17 cellular contexts compared by ENCODE assay signal in the genomic region with DNA sequence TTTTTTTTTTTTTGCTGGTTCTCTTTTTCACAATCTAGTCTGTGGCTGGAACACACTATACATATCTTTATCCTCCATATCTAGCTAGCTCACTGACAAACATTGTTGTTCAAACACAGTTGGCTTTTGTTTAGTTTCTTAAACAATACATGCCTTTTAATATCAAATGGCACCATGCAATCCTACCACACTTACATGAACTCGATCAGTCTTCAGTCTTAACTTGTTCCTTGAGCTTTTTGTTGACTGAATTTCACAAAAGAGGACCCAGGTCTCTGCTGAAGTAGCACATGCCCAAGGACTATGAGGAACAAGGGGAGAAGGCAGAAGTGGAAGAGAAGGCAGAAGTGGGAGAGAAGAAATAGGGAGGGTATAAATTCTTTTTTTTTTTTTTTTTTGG. TPM values are rescaled to one million over a fixed set of nuclear protein-coding genes. Genes with fewer than 3 reads are reported as not detected.
DNase-seq lines count a peak whose midpoint lies in the region; ATAC-seq and TF ChIP-seq lines count a peak whose summit lies in the region.
"Had no signal": no experiment of that assay in that cellular context is flagged by ENCODE, and none has a peak within 500 bp of the region (broad histone marks: within the 10 kb centered on the region; RNA-seq: fewer than 3 reads in every experiment).

No MANE protein-coding gene starts in this region.

- no peaks in the 10 kb centered on the region for H3K9me3 ChIP-seq in CD4-positive, alpha-beta T cell (ENCODE audit: control insufficient read depth, low read length)
- no peaks in the 10 kb centered on the region for H3K9me3 ChIP-seq in naive thymus-derived CD4-positive, alpha-beta T cell (ENCODE audit: control insufficient read depth in 2 of 3, low read length in 3 of 3)
- no peaks in the 10 kb centered on the region for H3K9me3 ChIP-seq in tibial artery
- H3K9me3 ChIP-seq: sigmoid colon, thoracic aorta had no signal

- no peak overlapping the region for H3K27ac ChIP-seq in CD4-positive, alpha-beta T cell (ENCODE audit: low read depth, low read length)
- H3K27ac ChIP-seq in HL-60 (replicated peaks) (peak overlapping the region; percentile 19), tibial artery (no peak overlapping the region)
- H3K27ac ChIP-seq in naive thymus-derived CD4-positive, alpha-beta T cell (ENCODE audit: low read depth, low read length), result peak overlapping the region; percentile 35
- H3K27ac ChIP-seq: thoracic aorta had no signal

- H3K36me3 Mint-ChIP-seq in CD4-positive, alpha-beta T cell (ENCODE audit: low read depth), result peaks cover 64% of the 10 kb centered on the region
- H3K36me3 Mint-ChIP-seq in activated naive CD8-positive, alpha-beta T cell, result peaks cover 16% of the 10 kb centered on the region
- peaks cover 6 to 42% (median 30%) of the 10 kb centered on the region in 5 donors for H3K36me3 Mint-ChIP-seq in naive thymus-derived CD4-positive, alpha-beta T cell

- DNase-seq in CD4-positive, alpha-beta T cell, result no peak
- peak in 1 of 2 experiments; percentile 63 for DNase-seq in HL-60 (ENCODE audit: low read depth in 1 of 2, low spot score in 1 of 2)
- DNase-seq in naive thymus-derived CD4-positive, alpha-beta T cell, result no peak
- no peak for DNase-seq in kidney glomerular epithelial cell (lab: John Stamatoyannopoulos, UW)
- DNase-seq in tibial artery, result no peak
- no peak for DNase-seq in EL
- DNase-seq: activated CD4-positive, alpha-beta T cell treated with anti-CD3 and anti-CD28 coated beads, Interleukin-2, amount 50 U/mL, for 4 hours; amniotic stem cell; immature natural killer cell; IMR-90; NCI-H187; NCI-H82; sigmoid colon had no signal

- intact Hi-C loops in CD4-positive, alpha-beta T cell (cut with DNase I, micrococcal nuclease), result loop anchor here in 1 of 2 experiments (2.0 kb wide), 1 partner anchor 68 kb away; no protein-coding TSS in a partner anchor
- intact Hi-C loops in naive thymus-derived CD4-positive, alpha-beta T cell (cut with micrococcal nuclease), result no loop called here
- intact Hi-C loops in tibial artery (cut with DNase I; ENCODE audit: low total_unique reads), result no loop called here

- CTCF ChIA-PET in CD4-positive, alpha-beta T cell (lab: Charles Lee), result interaction anchor here (0.8 to 1.3 kb wide), 3 partner anchors 11 to 86 kb away, joined by 3 to 4 read pairs (median 3); no protein-coding TSS in a partner anchor
- CTCF ChIA-PET in naive thymus-derived CD4-positive, alpha-beta T cell (lab: Charles Lee), result interaction anchor here (0.7 kb wide), 2 partner anchors 9 to 62 kb away, joined by 3 to 4 read pairs; no protein-coding TSS in a partner anchor

- H3K27me3 Mint-ChIP-seq in CD4-positive, alpha-beta T cell, result no peaks in the 10 kb centered on the region
- no peaks in the 10 kb centered on the region for H3K27me3 Mint-ChIP-seq in activated naive CD8-positive, alpha-beta T cell
- H3K27me3 Mint-ChIP-seq in naive thymus-derived CD4-positive, alpha-beta T cell, result no peaks in the 10 kb centered on the region

- H3K27ac Mint-ChIP-seq in CD4-positive, alpha-beta T cell, result peak overlapping the region; percentile 81
- peak overlapping the region; percentile 93 for H3K27ac Mint-ChIP-seq in activated naive CD8-positive, alpha-beta T cell
- H3K27ac Mint-ChIP-seq in naive thymus-derived CD4-positive, alpha-beta T cell, result peak overlapping the region; percentile 73 to 96 (median 93)

- TF ChIP-seq CTCF in CD4-positive, alpha-beta T cell (IDR thresholded peaks at IDR 0.05), result no peak
- TF ChIP-seq CTCF in HL-60 (IDR thresholded peaks at IDR 0.05; ENCODE audit: insufficient read depth, low read length), result no peak
- no peak for TF ChIP-seq CTCF in tibial artery (IDR thresholded peaks at IDR 0.05)

- H3K4me3 ChIP-seq in HL-60 (replicated peaks; ENCODE audit: insufficient read depth, low read length), result no peak overlapping the region
- H3K4me3 ChIP-seq in naive thymus-derived CD4-positive, alpha-beta T cell (ENCODE audit: low read length), result no peak overlapping the region
- H3K4me3 ChIP-seq in tibial artery, result no peak overlapping the region
- H3K4me3 ChIP-seq: sigmoid colon, thoracic aorta had no signal

- peaks cover 2% of the 10 kb centered on the region for H3K9me3 Mint-ChIP-seq in CD4-positive, alpha-beta T cell
- peaks cover 3% of the 10 kb centered on the region for H3K9me3 Mint-ChIP-seq in activated naive CD8-positive, alpha-beta T cell (ENCODE audit: low read depth)
- peaks cover 0 to 5% (median 2%) of the 10 kb centered on the region in 11 donors for H3K9me3 Mint-ChIP-seq in naive thymus-derived CD4-positive, alpha-beta T cell

- POLR2A ChIA-PET in CD4-positive, alpha-beta T cell (lab: Charles Lee), result interaction anchor here (1.1 to 1.4 kb wide), 3 partner anchors 11 to 31 kb away, joined by 3 to 4 read pairs (median 3); no protein-coding TSS in a partner anchor
- POLR2A ChIA-PET in naive thymus-derived CD4-positive, alpha-beta T cell (lab: Charles Lee), result interaction anchor here (0.7 to 1.8 kb wide), 5 partner anchors 25 to 59 kb away, joined by 3 to 8 read pairs (median 3); no protein-coding TSS in a partner anchor

- peak overlapping the region; percentile 47 for H3K4me3 Mint-ChIP-seq in CD4-positive, alpha-beta T cell
- H3K4me3 Mint-ChIP-seq in activated naive CD8-positive, alpha-beta T cell, result peak overlapping the region; percentile 57
- peak overlapping the region; percentile 16 to 80 (median 59) for H3K4me3 Mint-ChIP-seq in naive thymus-derived CD4-positive, alpha-beta T cell
- H3K4me3 Mint-ChIP-seq: immature natural killer cell had no signal

- no peaks in the 10 kb centered on the region for H3K27me3 ChIP-seq in CD4-positive, alpha-beta T cell (ENCODE audit: control insufficient read depth, insufficient read depth, low read length)
- H3K27me3 ChIP-seq in HL-60 (ENCODE audit: insufficient read depth, poor library complexity, severe bottlenecking) (no peaks in the 10 kb centered on the region), tibial artery (no peaks in the 10 kb centered on the region)
- H3K27me3 ChIP-seq in naive thymus-derived CD4-positive, alpha-beta T cell (ENCODE audit: control insufficient read depth in 2 of 2, insufficient read depth in 2 of 2, low read length in 2 of 2), result no peaks in the 10 kb centered on the region
- H3K27me3 ChIP-seq: sigmoid colon had no signal

- H3K4me1 Mint-ChIP-seq in CD4-positive, alpha-beta T cell (ENCODE audit: low read depth), result peaks cover 91% of the 10 kb centered on the region
- H3K4me1 Mint-ChIP-seq in activated naive CD8-positive, alpha-beta T cell (ENCODE audit: low read depth), result peaks cover 87% of the 10 kb centered on the region
- peaks cover 70 to 96% (median 89%) of the 10 kb centered on the region in 7 donors for H3K4me1 Mint-ChIP-seq in naive thymus-derived CD4-positive, alpha-beta T cell

- ATAC-seq in CD4-positive, alpha-beta T cell (ENCODE audit: poor library complexity), result no peak
- no peak for ATAC-seq in naive thymus-derived CD4-positive, alpha-beta T cell
- ATAC-seq in HG03521 (IDR thresholded peaks at IDR 0.05; ENCODE audit: unreplicated experiment), result no peak
- ATAC-seq: SK-N-SH treated with all-trans-retinoic acid at 6 μM for 48 hours had no signal

- H3K36me3 ChIP-seq in naive thymus-derived CD4-positive, alpha-beta T cell (ENCODE audit: control insufficient read depth in 2 of 3, insufficient read depth in 3 of 3, low read length in 3 of 3), result peaks cover 0 to 5% (median 3%) of the 10 kb centered on the region in 3 experiments
- peaks cover 0 to 7% (median 0%) of the 10 kb centered on the region in 3 donors for H3K36me3 ChIP-seq in tibial artery
- H3K36me3 ChIP-seq: sigmoid colon, thoracic aorta had no signal

- H3K4me1 ChIP-seq in naive thymus-derived CD4-positive, alpha-beta T cell (ENCODE audit: control insufficient read depth in 2 of 2, insufficient read depth in 2 of 2, low read length in 2 of 2), result peaks cover 4 to 60% of the 10 kb centered on the region in 2 donors
- H3K4me1 ChIP-seq in tibial artery, result peaks cover 0 to 24% (median 12%) of the 10 kb centered on the region in 4 donors

RNA-seq across cellular contexts. Expression of gene TMEM123, which starts 25.5 kb away (rescaled TPM):
- total RNA-seq in CD4-positive, alpha-beta T cell, result 100 to 1,000 TPM; 288 to 307 TPM
- 100 to 1,000 TPM; 270 to 495 (median 437) TPM for total RNA-seq in naive thymus-derived CD4-positive, alpha-beta T cell
- polyA plus RNA-seq in naive thymus-derived CD4-positive, alpha-beta T cell, result 100 to 1,000 TPM; 811 to 922 TPM

Comparison
In these comparisons a context has a peak if more than half of its experiments do, and no peak if none do; other contexts are left out.
1. H3K27ac ChIP-seq: peak in HL-60 (single experiment) and naive thymus-derived CD4-positive, alpha-beta T cell (single experiment); none in CD4-positive, alpha-beta T cell (single experiment) and tibial artery (0 of 2).
2. Peak in every context shown above with its lines, with median percentiles within 50 percentile points of each other: H3K27ac Mint-ChIP-seq and H3K4me3 Mint-ChIP-seq.